1 cellular context compared by ENCODE assay signal in the genomic region with DNA sequence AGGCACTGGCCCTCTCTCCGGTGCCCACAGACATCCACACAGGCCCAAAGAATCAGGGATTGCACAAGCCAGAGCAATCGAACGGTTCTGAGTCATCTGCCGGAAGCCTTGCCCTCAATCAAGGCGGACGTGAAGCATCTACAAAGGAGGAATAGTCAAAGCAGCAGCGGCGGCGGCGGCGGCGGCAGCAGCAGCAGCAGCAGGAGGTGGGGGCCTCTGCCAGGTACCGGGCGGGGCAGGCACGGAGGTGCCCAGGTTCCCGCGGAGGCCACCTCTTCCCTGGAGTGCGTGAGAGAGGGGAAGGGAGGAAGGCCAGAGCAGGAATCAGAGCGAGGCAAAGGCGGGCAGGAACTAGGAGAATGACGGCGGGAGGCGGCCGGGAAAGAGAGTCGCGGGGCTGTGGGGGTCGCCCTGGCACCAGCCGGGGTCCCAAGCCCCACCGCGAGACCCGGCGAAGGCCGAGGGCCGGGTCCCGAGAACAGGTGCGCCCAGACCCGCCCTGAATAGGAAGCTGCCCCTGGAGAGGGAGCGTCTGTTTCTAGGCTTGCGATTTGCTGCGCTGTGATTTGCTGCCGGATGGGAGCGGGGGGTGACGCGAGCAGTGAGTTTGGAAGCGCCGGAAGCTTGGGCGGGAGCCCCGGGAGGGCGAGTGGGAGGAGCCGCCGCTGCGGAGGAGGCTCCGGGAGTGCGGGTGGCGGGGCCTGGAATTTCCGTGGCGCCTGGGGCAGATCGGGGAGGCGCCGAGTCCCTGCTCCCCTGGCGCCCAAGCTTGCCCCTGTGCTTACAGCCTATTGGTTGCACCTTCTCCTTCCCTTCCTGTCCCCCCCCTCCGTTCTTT.
TF ChIP-seq lines count a peak whose summit lies in the region.

A gene with protein sequence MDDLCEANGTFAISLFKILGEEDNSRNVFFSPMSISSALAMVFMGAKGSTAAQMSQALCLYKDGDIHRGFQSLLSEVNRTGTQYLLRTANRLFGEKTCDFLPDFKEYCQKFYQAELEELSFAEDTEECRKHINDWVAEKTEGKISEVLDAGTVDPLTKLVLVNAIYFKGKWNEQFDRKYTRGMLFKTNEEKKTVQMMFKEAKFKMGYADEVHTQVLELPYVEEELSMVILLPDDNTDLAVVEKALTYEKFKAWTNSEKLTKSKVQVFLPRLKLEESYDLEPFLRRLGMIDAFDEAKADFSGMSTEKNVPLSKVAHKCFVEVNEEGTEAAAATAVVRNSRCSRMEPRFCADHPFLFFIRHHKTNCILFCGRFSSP (plus strand): TSS at position 117 of the 838 bp plus-strand sequence. CDS start 8,228 bp downstream, outside the sequence.

TF ChIP-seq in HepG2, 621 proteins besides CTCF, POLR2A, EP300 and RAD21 (continued from another document and continues in another):
- TF ChIP-seq, protein P1, sequence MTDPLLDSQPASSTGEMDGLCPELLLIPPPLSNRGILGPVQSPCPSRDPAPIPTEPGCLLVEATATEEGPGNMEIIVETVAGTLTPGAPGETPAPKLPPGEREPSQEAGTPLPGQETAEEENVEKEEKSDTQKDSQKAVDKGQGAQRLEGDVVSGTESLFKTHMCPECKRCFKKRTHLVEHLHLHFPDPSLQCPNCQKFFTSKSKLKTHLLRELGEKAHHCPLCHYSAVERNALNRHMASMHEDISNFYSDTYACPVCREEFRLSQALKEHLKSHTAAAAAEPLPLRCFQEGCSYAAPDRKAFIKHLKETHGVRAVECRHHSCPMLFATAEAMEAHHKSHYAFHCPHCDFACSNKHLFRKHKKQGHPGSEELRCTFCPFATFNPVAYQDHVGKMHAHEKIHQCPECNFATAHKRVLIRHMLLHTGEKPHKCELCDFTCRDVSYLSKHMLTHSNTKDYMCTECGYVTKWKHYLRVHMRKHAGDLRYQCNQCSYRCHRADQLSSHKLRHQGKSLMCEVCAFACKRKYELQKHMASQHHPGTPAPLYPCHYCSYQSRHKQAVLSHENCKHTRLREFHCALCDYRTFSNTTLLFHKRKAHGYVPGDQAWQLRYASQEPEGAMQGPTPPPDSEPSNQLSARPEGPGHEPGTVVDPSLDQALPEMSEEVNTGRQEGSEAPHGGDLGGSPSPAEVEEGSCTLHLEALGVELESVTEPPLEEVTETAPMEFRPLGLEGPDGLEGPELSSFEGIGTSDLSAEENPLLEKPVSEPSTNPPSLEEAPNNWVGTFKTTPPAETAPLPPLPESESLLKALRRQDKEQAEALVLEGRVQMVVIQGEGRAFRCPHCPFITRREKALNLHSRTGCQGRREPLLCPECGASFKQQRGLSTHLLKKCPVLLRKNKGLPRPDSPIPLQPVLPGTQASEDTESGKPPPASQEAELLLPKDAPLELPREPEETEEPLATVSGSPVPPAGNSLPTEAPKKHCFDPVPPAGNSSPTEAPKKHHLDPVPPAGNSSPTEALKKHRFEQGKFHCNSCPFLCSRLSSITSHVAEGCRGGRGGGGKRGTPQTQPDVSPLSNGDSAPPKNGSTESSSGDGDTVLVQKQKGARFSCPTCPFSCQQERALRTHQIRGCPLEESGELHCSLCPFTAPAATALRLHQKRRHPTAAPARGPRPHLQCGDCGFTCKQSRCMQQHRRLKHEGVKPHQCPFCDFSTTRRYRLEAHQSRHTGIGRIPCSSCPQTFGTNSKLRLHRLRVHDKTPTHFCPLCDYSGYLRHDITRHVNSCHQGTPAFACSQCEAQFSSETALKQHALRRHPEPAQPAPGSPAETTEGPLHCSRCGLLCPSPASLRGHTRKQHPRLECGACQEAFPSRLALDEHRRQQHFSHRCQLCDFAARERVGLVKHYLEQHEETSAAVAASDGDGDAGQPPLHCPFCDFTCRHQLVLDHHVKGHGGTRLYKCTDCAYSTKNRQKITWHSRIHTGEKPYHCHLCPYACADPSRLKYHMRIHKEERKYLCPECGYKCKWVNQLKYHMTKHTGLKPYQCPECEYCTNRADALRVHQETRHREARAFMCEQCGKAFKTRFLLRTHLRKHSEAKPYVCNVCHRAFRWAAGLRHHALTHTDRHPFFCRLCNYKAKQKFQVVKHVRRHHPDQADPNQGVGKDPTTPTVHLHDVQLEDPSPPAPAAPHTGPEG (CRISPR knock-in tag; IDR thresholded peaks at IDR 0.05), result no peak
- TF ChIP-seq PCBP2 (optimal IDR thresholded peaks at IDR 0.05; ENCODE audit: low read depth, low read length, poor library complexity, severe bottlenecking), result no peak
- TF ChIP-seq MATR3 (CRISPR knock-in tag; IDR thresholded peaks at IDR 0.05), result no peak
- no peak for TF ChIP-seq SP1 (IDR thresholded peaks at IDR 0.05)
- no peak for TF ChIP-seq SP1 (CRISPR knock-in tag; IDR thresholded peaks at IDR 0.05)
- TF ChIP-seq ELF3 (CRISPR knock-in tag; IDR thresholded peaks at IDR 0.05), result peak; percentile 37; the same call in 1 of the 2 replicates
- peak; percentile 65; the same call in 1 of the 2 replicates for TF ChIP-seq KAT7 (CRISPR knock-in tag; IDR thresholded peaks at IDR 0.05; ENCODE audit: borderline replicate concordance)
- no peak for TF ChIP-seq ZNF329 (CRISPR knock-in tag; IDR thresholded peaks at IDR 0.05; ENCODE audit: low read depth)
- TF ChIP-seq ZNF737 (CRISPR knock-in tag; IDR thresholded peaks at IDR 0.05; ENCODE audit: borderline replicate concordance), result no peak
- TF ChIP-seq, protein P2, sequence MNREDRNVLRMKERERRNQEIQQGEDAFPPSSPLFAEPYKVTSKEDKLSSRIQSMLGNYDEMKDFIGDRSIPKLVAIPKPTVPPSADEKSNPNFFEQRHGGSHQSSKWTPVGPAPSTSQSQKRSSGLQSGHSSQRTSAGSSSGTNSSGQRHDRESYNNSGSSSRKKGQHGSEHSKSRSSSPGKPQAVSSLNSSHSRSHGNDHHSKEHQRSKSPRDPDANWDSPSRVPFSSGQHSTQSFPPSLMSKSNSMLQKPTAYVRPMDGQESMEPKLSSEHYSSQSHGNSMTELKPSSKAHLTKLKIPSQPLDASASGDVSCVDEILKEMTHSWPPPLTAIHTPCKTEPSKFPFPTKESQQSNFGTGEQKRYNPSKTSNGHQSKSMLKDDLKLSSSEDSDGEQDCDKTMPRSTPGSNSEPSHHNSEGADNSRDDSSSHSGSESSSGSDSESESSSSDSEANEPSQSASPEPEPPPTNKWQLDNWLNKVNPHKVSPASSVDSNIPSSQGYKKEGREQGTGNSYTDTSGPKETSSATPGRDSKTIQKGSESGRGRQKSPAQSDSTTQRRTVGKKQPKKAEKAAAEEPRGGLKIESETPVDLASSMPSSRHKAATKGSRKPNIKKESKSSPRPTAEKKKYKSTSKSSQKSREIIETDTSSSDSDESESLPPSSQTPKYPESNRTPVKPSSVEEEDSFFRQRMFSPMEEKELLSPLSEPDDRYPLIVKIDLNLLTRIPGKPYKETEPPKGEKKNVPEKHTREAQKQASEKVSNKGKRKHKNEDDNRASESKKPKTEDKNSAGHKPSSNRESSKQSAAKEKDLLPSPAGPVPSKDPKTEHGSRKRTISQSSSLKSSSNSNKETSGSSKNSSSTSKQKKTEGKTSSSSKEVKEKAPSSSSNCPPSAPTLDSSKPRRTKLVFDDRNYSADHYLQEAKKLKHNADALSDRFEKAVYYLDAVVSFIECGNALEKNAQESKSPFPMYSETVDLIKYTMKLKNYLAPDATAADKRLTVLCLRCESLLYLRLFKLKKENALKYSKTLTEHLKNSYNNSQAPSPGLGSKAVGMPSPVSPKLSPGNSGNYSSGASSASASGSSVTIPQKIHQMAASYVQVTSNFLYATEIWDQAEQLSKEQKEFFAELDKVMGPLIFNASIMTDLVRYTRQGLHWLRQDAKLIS (CRISPR knock-in tag; IDR thresholded peaks at IDR 0.05), result no peak
- no peak for TF ChIP-seq TRIM24 (CRISPR knock-in tag; IDR thresholded peaks at IDR 0.05)
- TF ChIP-seq FOXA1 (IDR thresholded peaks at IDR 0.05), result no peak
- no peak for TF ChIP-seq FOXA1 (CRISPR knock-in tag; IDR thresholded peaks at IDR 0.05)
- TF ChIP-seq NAIF1 (CRISPR knock-in tag; IDR thresholded peaks at IDR 0.05; ENCODE audit: borderline replicate concordance), result no peak
- peak; percentile 63; the same call in 1 of the 2 replicates for TF ChIP-seq HNRNPL (IDR thresholded peaks at IDR 0.05; ENCODE audit: low read depth, low read length)
- TF ChIP-seq, protein P3, sequence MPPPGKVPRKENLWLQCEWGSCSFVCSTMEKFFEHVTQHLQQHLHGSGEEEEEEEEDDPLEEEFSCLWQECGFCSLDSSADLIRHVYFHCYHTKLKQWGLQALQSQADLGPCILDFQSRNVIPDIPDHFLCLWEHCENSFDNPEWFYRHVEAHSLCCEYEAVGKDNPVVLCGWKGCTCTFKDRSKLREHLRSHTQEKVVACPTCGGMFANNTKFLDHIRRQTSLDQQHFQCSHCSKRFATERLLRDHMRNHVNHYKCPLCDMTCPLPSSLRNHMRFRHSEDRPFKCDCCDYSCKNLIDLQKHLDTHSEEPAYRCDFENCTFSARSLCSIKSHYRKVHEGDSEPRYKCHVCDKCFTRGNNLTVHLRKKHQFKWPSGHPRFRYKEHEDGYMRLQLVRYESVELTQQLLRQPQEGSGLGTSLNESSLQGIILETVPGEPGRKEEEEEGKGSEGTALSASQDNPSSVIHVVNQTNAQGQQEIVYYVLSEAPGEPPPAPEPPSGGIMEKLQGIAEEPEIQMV (CRISPR knock-in tag; IDR thresholded peaks at IDR 0.05; ENCODE audit: low read depth), result no peak
- no peak for TF ChIP-seq FLYWCH1 (CRISPR knock-in tag; IDR thresholded peaks at IDR 0.05)
- TF ChIP-seq HNRNPUL1 (IDR thresholded peaks at IDR 0.05; ENCODE audit: low read depth, low read length), result no peak
- no peak for TF ChIP-seq EED (CRISPR knock-in tag; IDR thresholded peaks at IDR 0.05)
- TF ChIP-seq ZNF775 (CRISPR knock-in tag; IDR thresholded peaks at IDR 0.05; ENCODE audit: borderline replicate concordance), result no peak
- TF ChIP-seq, protein P4, sequence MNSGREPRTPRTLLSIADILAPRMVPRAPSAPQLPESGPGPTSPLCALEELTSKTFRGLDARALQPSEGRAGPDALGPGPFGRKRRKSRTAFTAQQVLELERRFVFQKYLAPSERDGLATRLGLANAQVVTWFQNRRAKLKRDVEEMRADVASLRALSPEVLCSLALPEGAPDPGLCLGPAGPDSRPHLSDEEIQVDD (CRISPR knock-in tag; IDR thresholded peaks at IDR 0.05; ENCODE audit: borderline replicate concordance), result no peak
- TF ChIP-seq MBD4 (IDR thresholded peaks at IDR 0.05; ENCODE audit: borderline replicate concordance, low read length), result no peak
- TF ChIP-seq, protein P5, sequence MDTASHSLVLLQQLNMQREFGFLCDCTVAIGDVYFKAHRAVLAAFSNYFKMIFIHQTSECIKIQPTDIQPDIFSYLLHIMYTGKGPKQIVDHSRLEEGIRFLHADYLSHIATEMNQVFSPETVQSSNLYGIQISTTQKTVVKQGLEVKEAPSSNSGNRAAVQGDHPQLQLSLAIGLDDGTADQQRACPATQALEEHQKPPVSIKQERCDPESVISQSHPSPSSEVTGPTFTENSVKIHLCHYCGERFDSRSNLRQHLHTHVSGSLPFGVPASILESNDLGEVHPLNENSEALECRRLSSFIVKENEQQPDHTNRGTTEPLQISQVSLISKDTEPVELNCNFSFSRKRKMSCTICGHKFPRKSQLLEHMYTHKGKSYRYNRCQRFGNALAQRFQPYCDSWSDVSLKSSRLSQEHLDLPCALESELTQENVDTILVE (CRISPR knock-in tag; IDR thresholded peaks at IDR 0.05), result no peak
- TF ChIP-seq, protein P6, sequence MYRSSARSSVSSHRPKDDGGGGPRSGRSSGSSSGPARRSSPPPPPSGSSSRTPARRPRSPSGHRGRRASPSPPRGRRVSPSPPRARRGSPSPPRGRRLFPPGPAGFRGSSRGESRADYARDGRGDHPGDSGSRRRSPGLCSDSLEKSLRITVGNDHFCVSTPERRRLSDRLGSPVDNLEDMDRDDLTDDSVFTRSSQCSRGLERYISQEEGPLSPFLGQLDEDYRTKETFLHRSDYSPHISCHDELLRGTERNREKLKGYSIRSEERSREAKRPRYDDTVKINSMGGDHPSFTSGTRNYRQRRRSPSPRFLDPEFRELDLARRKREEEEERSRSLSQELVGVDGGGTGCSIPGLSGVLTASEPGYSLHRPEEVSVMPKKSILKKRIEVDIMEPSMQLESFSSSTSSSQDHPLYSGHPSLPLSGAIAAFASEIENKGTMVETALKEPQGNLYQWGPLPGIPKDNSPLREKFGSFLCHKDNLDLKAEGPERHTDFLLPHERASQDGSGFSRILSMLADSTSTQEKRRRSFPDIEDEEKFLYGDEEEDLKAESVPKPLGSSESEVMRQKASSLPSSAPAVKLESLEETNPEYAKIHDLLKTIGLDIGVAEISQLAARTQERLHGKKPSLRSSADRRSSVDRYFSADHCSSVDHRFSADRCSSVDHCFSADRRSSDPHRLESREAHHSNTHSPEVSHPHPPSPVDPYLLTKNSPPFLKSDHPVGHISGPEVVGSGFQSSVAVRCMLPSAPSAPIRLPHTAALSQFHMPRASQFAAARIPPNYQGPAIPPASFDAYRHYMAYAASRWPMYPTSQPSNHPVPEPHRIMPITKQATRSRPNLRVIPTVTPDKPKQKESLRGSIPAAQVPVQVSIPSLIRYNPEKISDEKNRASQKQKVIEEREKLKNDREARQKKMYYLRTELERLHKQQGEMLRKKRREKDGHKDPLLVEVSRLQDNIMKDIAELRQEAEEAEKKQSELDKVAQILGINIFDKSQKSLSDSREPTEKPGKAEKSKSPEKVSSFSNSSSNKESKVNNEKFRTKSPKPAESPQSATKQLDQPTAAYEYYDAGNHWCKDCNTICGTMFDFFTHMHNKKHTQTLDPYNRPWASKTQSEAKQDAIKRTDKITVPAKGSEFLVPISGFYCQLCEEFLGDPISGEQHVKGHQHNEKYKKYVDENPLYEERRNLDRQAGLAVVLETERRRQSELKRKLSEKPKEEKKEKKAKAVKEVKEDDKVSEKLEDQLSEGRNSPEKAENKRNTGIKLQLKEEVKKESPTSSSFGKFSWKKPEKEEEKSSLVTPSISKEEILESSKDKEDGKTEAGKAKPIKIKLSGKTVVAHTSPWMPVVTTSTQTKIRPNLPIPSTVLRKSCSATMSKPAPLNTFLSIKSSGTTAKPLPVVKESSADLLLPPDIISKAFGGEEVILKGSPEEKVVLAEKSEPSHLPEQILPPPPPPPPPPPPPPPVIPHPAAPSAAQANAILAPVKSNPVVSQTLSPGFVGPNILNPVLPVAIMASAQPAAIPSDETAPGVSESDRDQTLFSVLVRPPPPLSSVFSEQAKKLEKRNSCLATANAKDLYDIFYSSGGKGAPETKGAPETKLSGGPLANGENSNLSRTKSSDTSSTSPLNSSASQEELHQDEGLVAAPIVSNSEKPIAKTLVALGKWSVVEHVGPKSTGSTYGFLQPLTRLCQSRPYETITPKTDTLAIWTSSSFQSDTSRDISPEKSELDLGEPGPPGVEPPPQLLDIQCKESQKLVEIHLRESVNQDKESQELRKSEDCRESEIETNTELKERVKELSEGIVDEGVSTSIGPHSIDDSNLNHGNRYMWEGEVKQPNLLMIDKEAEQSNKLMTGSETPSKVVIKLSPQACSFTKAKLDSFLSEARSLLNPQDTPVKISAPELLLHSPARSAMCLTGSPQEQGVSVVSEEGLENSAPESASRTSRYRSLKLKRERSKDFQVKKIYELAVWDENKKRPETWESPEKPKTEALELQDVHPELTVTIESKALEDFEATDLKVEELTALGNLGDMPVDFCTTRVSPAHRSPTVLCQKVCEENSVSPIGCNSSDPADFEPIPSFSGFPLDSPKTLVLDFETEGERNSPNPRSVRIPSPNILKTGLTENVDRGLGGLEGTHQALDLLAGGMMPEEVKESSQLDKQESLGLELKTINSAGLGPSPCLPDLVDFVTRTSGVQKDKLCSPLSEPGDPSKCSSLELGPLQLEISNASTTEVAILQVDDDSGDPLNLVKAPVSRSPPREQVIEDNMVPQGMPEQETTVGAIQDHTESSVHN (CRISPR knock-in tag; IDR thresholded peaks at IDR 0.05), result no peak
- TF ChIP-seq ZNF234 (CRISPR knock-in tag; conservative IDR thresholded peaks at IDR 0.05), result no peak
